13 cellular contexts compared by ENCODE assay signal in genomic region chr4:155973639-155974475, GRCh38. TPM values are rescaled to one million over a fixed set of nuclear protein-coding genes. Genes with fewer than 3 reads are reported as not detected.
DNase-seq lines count a peak whose midpoint lies in the region; ATAC-seq and TF ChIP-seq lines count a peak whose summit lies in the region.
"Had no signal": no experiment of that assay in that cellular context is flagged by ENCODE, and none has a peak within 500 bp of the region (broad histone marks: within the 10 kb centered on the region; RNA-seq: fewer than 3 reads in every experiment).

No MANE protein-coding gene starts in this region.

- H3K27ac ChIP-seq in prostate gland, result no peak overlapping the region
- H3K27ac ChIP-seq: BLaER1, thyroid gland had no signal

- H3K36me3 ChIP-seq in prostate gland, result no peaks in the 10 kb centered on the region
- H3K36me3 ChIP-seq: BLaER1, thyroid gland had no signal

- DNase-seq in ELR (ENCODE audit: low read depth) (peak; percentile 51), choroid plexus epithelial cell (ENCODE audit: low read depth) (peak; percentile 39), DMS153 treated with DMSO at 0.1 percent for 48 hours (lab: John Stamatoyannopoulos, UW; ENCODE audit: unreplicated experiment) (no peak), prostate gland (ENCODE audit: low spot score) (no peak), NCI-H2107 treated with DMSO at 0.1 percent for 48 hours (lab: John Stamatoyannopoulos, UW; ENCODE audit: unreplicated experiment) (no peak)
- no peak for DNase-seq in stimulated activated naive CD8-positive, alpha-beta T cell treated with anti-CD3 and anti-CD28 coated beads, Interleukin-15, Interleukin-2, amounts not matched to agents 100 U/mL and 50 U/mL, for 24 hours
- DNase-seq: activated CD4-positive, CD25-positive, alpha-beta regulatory T cell; caudate nucleus; stimulated activated CD4-positive, alpha-beta T cell treated with anti-CD3 and anti-CD28 coated beads, Interleukin-12 subunit alpha, Interleukin-12 subunit beta, amount 100 ng/mL, for 4 hours; thyroid gland had no signal

- TF ChIP-seq POLR2A in prostate gland (IDR thresholded peaks at IDR 0.05), result no peak

- no peak for TF ChIP-seq CTCF in choroid plexus epithelial cell (conservative IDR thresholded peaks at IDR 0.05; ENCODE audit: low read depth, low read length)
- TF ChIP-seq CTCF in prostate gland (IDR thresholded peaks at IDR 0.05), result no peak

- no peaks in the 10 kb centered on the region for H3K9me3 ChIP-seq in prostate gland
- H3K9me3 ChIP-seq: BLaER1, thyroid gland had no signal

- no peaks in the 10 kb centered on the region for H3K27me3 ChIP-seq in prostate gland (replicated peaks; ENCODE audit: insufficient read depth)
- H3K27me3 ChIP-seq: BLaER1, thyroid gland had no signal

- no peak overlapping the region for H3K4me3 ChIP-seq in choroid plexus epithelial cell (ENCODE audit: low read depth, low read length)
- no peak overlapping the region for H3K4me3 ChIP-seq in prostate gland
- H3K4me3 ChIP-seq: BLaER1, thyroid gland had no signal

- ATAC-seq in GM21526 (IDR thresholded peaks at IDR 0.05; ENCODE audit: low FRiP score, unreplicated experiment), result peak; percentile 30
- peak; percentile 26 for ATAC-seq in HG03196 (IDR thresholded peaks at IDR 0.05; ENCODE audit: unreplicated experiment)
- ATAC-seq in stimulated activated naive CD8-positive, alpha-beta T cell treated with anti-CD3 and anti-CD28 coated beads, Interleukin-15, Interleukin-2, amounts not matched to agents 100 U/mL and 50 U/mL, for 24 hours, result no peak

- WGBS in prostate gland, result 61% methylated on average over 8 of the region's 8 CpGs

- no peaks in the 10 kb centered on the region for H3K4me1 ChIP-seq in prostate gland (replicated peaks)
- H3K4me1 ChIP-seq: BLaER1, thyroid gland had no signal

- intact Hi-C loops in prostate gland (cut with DNase I), result no loop called here

RNA-seq across cellular contexts. Expression of gene CTSO, which starts 20.2 kb away (rescaled TPM):
- total RNA-seq in prostate gland, result 10 to 100 TPM; 24.9 to 37.5 TPM

Comparison
In these comparisons a context has a peak if more than half of its experiments do, and no peak if none do; other contexts are left out.
1. DNase-seq: peak in ELR (single experiment) and choroid plexus epithelial cell (single experiment); none in DMS153 treated with DMSO at 0.1 percent for 48 hours (single experiment), stimulated activated naive CD8-positive, alpha-beta T cell treated with anti-CD3 and anti-CD28 coated beads, Interleukin-15, Interleukin-2, amounts not matched to agents 100 U/mL and 50 U/mL, for 24 hours (single experiment), prostate gland (single experiment) and NCI-H2107 treated with DMSO at 0.1 percent for 48 hours (single experiment).